3 cellular contexts compared by ENCODE assay signal in the genomic region with DNA sequence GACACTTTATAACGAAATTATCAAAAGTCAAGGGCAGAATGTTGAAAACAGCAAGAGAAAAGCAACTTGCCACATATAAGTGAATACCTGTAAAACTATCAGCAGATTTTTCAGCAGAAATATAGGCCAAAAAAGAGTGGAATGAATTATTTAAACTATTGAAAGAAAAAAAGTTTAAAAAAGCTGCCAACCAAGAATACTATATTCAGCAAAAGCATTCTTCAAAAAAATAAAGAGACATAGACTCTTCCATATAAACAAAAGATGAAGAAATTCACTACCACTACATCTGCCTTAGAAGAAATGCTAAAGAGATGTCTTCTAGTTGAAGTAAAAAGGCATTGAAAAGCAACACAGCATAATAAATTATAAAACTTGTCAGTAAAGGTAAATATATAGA.
"Had no signal": no experiment of that assay in that cellular context is flagged by ENCODE, and none has a peak within 500 bp of the region (broad histone marks: within the 10 kb centered on the region; RNA-seq: fewer than 3 reads in every experiment).

No MANE protein-coding gene starts in this region.

- H3K4me3 ChIP-seq: GM12878 had no signal

- DNase-seq: GDM1, GF-D8 had no signal
